ENCODE assay signal across 8 cellular contexts in the genomic region with DNA sequence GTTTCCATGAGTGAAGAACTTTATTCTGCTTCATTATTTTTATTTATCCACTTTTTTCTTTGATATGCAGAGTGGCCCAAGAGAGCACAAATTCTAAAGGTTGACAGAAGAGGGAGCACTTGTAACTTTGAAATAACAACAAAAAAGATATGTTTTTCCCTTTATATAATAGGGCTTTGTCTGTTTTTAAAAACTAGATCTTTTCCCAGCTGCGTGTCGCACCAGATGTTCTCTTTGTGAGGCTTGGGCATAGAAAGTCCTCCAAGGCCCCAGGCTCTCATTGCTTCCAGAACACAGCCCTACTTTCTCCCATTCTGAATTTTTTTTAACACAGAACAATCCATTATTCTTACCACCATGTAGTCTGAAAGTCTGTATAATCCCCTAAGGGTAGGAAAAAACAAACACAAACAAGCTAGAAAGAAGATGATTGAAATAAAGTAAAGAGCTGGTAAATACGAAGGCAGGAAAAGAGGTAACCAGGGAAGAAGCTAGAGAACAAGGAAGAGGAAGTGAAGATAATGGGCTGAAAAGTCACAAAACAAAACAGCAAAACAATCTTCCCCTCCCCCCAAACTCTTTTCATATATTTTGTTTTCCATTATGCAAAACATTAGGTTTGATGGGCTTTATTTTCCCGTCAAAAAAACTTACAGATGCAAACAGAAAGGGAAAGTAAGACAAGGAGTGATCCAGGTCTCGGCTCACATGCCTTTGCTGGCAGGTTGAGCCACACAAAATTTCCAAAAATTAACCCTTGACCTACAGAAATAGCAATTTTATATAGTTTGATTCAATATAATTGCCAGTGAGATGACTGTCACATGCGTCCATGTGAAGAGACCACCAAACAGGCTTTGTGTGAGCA.
DNase-seq lines count a peak whose midpoint lies in the region; ATAC-seq and TF ChIP-seq lines count a peak whose summit lies in the region.

No MANE protein-coding gene starts in this region.

- ATAC-seq in HG03520 (IDR thresholded peaks at IDR 0.05; ENCODE audit: unreplicated experiment) (peak; percentile 45), HG02588 (IDR thresholded peaks at IDR 0.05; ENCODE audit: unreplicated experiment) (no peak), GM19328 (IDR thresholded peaks at IDR 0.05; ENCODE audit: unreplicated experiment) (no peak), HG03108 (IDR thresholded peaks at IDR 0.05; ENCODE audit: unreplicated experiment) (no peak)
- ATAC-seq in stimulated activated naive B cell treated with anti-CD40 and anti-IgM and Interleukin-4, amounts not matched to agents 10 μg/mL and 1 μg/mL and 100 μg/mL, for 72 hours (replicated peaks), result peak; percentile 29 to 42

- DNase-seq in amygdala (lab: John Stamatoyannopoulos, UW) (peak in 40 of 56 donors; percentile 8 to 87 (median 50)), hepatocyte (ENCODE audit: low spot score) (peak; percentile 17)
- DNase-seq in stimulated activated naive B cell treated with anti-CD40 and anti-IgM and Interleukin-4, amounts not matched to agents 10 μg/mL and 1 μg/mL and 100 μg/mL, for 72 hours, result no peak

- no peaks in the 10 kb centered on the region for H4K20me1 ChIP-seq in hepatocyte (ENCODE audit: insufficient read depth, poor library complexity, severe bottlenecking)

- H3K4me2 ChIP-seq in hepatocyte, result peak overlapping the region; percentile 44

- H3K36me3 Mint-ChIP-seq in stimulated activated naive B cell treated with anti-CD40 and anti-IgM and Interleukin-4, amounts not matched to agents 10 μg/mL and 1 μg/mL and 100 μg/mL, for 72 hours, result no peaks in the 10 kb centered on the region

- H3K4me1 Mint-ChIP-seq in stimulated activated naive B cell treated with anti-CD40 and anti-IgM and Interleukin-4, amounts not matched to agents 10 μg/mL and 1 μg/mL and 100 μg/mL, for 72 hours, result peaks cover 13 to 34% of the 10 kb centered on the region in 2 donors

- peak overlapping the region; percentile 21 for H3K27ac Mint-ChIP-seq in stimulated activated naive B cell treated with anti-CD40 and anti-IgM and Interleukin-4, amounts not matched to agents 10 μg/mL and 1 μg/mL and 100 μg/mL, for 72 hours

- TF ChIP-seq CTCF in C4-2B (conservative IDR thresholded peaks at IDR 0.05) (peak; percentile 49), hepatocyte (IDR thresholded peaks at IDR 0.05; ENCODE audit: poor library complexity) (peak; percentile 55)

- no peaks in the 10 kb centered on the region for H3K9me3 Mint-ChIP-seq in stimulated activated naive B cell treated with anti-CD40 and anti-IgM and Interleukin-4, amounts not matched to agents 10 μg/mL and 1 μg/mL and 100 μg/mL, for 72 hours

- H3K27me3 Mint-ChIP-seq in stimulated activated naive B cell treated with anti-CD40 and anti-IgM and Interleukin-4, amounts not matched to agents 10 μg/mL and 1 μg/mL and 100 μg/mL, for 72 hours, result no peaks in the 10 kb centered on the region

- no peaks in the 10 kb centered on the region for H3K36me3 ChIP-seq in hepatocyte (replicated peaks; ENCODE audit: insufficient read depth, low read depth)

- H3K4me3 Mint-ChIP-seq in stimulated activated naive B cell treated with anti-CD40 and anti-IgM and Interleukin-4, amounts not matched to agents 10 μg/mL and 1 μg/mL and 100 μg/mL, for 72 hours, result peak overlapping the region; percentile 40 to 58

- H3K27ac ChIP-seq in C4-2B, result no peak overlapping the region
- H3K27ac ChIP-seq in hepatocyte, result peak overlapping the region; percentile 76

- H3K9me2 ChIP-seq in hepatocyte (replicated peaks; ENCODE audit: insufficient read depth), result no peaks in the 10 kb centered on the region

- H3K4me3 ChIP-seq in hepatocyte, result no peak overlapping the region

- 70% methylated on average over 6 of the region's 6 CpGs for WGBS in hepatocyte (ENCODE audit: low lambda C conversion rate, missing lambda C conversion rate)

- no peaks in the 10 kb centered on the region for H3K79me2 ChIP-seq in hepatocyte

- H3K27me3 ChIP-seq in hepatocyte, result no peaks in the 10 kb centered on the region

- H2AFZ ChIP-seq in hepatocyte, result peak overlapping the region; percentile 61

- H3K9me3 ChIP-seq in hepatocyte (ENCODE audit: low read depth), result no peaks in the 10 kb centered on the region

- H3K4me1 ChIP-seq in hepatocyte (ENCODE audit: insufficient read depth), result peaks cover 29% of the 10 kb centered on the region

Comparison
In these comparisons a context has a peak if more than half of its experiments do, and no peak if none do; other contexts are left out.
1. ATAC-seq: peak in HG03520 (single experiment) and stimulated activated naive B cell treated with anti-CD40 and anti-IgM and Interleukin-4, amounts not matched to agents 10 μg/mL and 1 μg/mL and 100 μg/mL, for 72 hours (2 of 2); none in HG02588 (single experiment), GM19328 (single experiment) and HG03108 (single experiment).